10 cellular contexts compared by ENCODE assay signal in genomic region chr11:12158926-12159325, GRCh38. TPM values are rescaled to one million over a fixed set of nuclear protein-coding genes. Genes with fewer than 3 reads are reported as not detected.
DNase-seq lines count a peak whose midpoint lies in the region; ATAC-seq and TF ChIP-seq lines count a peak whose summit lies in the region.
"Had no signal": no experiment of that assay in that cellular context is flagged by ENCODE, and none has a peak within 500 bp of the region (broad histone marks: within the 10 kb centered on the region; RNA-seq: fewer than 3 reads in every experiment).

No MANE protein-coding gene starts in this region.

- H3K4me3 ChIP-seq in GM23248 (no peak overlapping the region), adipocyte (ENCODE audit: low read length) (no peak overlapping the region), right atrium auricular region (no peak overlapping the region), skin epidermis (no peak overlapping the region)

- H3K27ac ChIP-seq in GM23248: peak overlapping the region; percentile 84
- peak overlapping the region; percentile 88 to 96 for H3K27ac ChIP-seq in right atrium auricular region
- peak overlapping the region in 14 of 21 experiments; percentile 10 to 82 (median 61) for H3K27ac ChIP-seq in skin epidermis

- peaks cover 52% of the 10 kb centered on the region for H3K4me1 ChIP-seq in GM23248 (ENCODE audit: insufficient read depth)
- peaks cover 37% of the 10 kb centered on the region for H3K4me1 ChIP-seq in adipocyte (ENCODE audit: control insufficient read depth, insufficient read depth, low read length)
- H3K4me1 ChIP-seq in right atrium auricular region: peaks cover 0 to 79% of the 10 kb centered on the region in 2 donors

- H3K9me3 ChIP-seq in GM23248 (ENCODE audit: low read depth) (no peaks in the 10 kb centered on the region), adipocyte (ENCODE audit: control insufficient read depth, low read length) (no peaks in the 10 kb centered on the region), right atrium auricular region (no peaks in the 10 kb centered on the region)

- ATAC-seq in left lobe of liver: no peak

- no peaks in the 10 kb centered on the region for H3K9me2 ChIP-seq in GM23248 (ENCODE audit: insufficient read depth)

- H3K9ac ChIP-seq in GM23248: peak overlapping the region; percentile 71
- peak overlapping the region; percentile 38 for H3K9ac ChIP-seq in adipocyte (ENCODE audit: low read length)

- DNase-seq in GM23248: no peak
- no peak for DNase-seq in adipocyte (ENCODE audit: low read depth)
- DNase-seq in right atrium auricular region (ENCODE audit: low spot score): peak; percentile 54
- DNase-seq in left lobe of liver (ENCODE audit: low spot score): no peak
- DNase-seq in stimulated activated naive CD4-positive, alpha-beta T cell treated with Interleukin-2 at 50 U/mL for 16 hours (lab: John Stamatoyannopoulos, UW): no peak
- no peak for DNase-seq in activated effector memory CD4-positive, alpha-beta T cell treated with anti-CD3 and anti-CD28 coated beads, Interleukin-2, amount 50 U/mL, for 16 hours
- no peak for DNase-seq in effector CD4-positive, alpha-beta T cell
- DNase-seq: activated CD4-positive, alpha-beta T cell treated with anti-CD3 and anti-CD28 coated beads for 48 hours; NCI-H2171 had no signal

- H2AFZ ChIP-seq in GM23248: no peak overlapping the region

- H3F3A ChIP-seq in GM23248 (ENCODE audit: insufficient read depth): peaks cover 62% of the 10 kb centered on the region

- H3K27me3 ChIP-seq in GM23248 (replicated peaks; ENCODE audit: insufficient read depth) (no peaks in the 10 kb centered on the region), adipocyte (replicated peaks; ENCODE audit: control insufficient read depth, insufficient read depth, low read length) (no peaks in the 10 kb centered on the region), right atrium auricular region (no peaks in the 10 kb centered on the region)

- peak overlapping the region; percentile 49 for H3K4me2 ChIP-seq in GM23248 (ENCODE audit: unreplicated experiment)

- in situ Hi-C loops in GM23248 (cut with MboI): no loop called here

- 97% methylated on average over 6 of the region's 6 CpGs for WGBS in GM23248 (ENCODE audit: low coverage in 1 of 2, low lambda C conversion rate in 2 of 2, missing lambda C conversion rate in 2 of 2), 2 experiments

- peaks cover 13% of the 10 kb centered on the region for H3K36me3 ChIP-seq in GM23248 (ENCODE audit: low read depth)
- peaks cover 13% of the 10 kb centered on the region for H3K36me3 ChIP-seq in adipocyte (ENCODE audit: control insufficient read depth, insufficient read depth, low read length, severe bottlenecking)
- H3K36me3 ChIP-seq in right atrium auricular region: peaks cover 16% of the 10 kb centered on the region

- TF ChIP-seq CTCF in right atrium auricular region (IDR thresholded peaks at IDR 0.05): no peak

- H3K79me2 ChIP-seq in GM23248 (ENCODE audit: insufficient read depth): peaks cover 83% of the 10 kb centered on the region

- H4K20me1 ChIP-seq in GM23248 (ENCODE audit: insufficient read depth): no peaks in the 10 kb centered on the region

RNA-seq across cellular contexts. Expression of gene MICAL2, which starts 48.5 kb away (rescaled TPM):
- total RNA-seq in GM23248 (2014; rRNA removed; shearing (Covaris generic)): 158 and 182 TPM in 2 replicates
- 81.6 and 83.3 TPM in 2 replicates for polyA plus RNA-seq in GM23248 (2016; fragmentation: Nextera tagmentation; extraction: Ambion mirVana)
- total RNA-seq in right atrium auricular region: 10 to 100 TPM; 77.6 to 84.5 TPM
- 47.8 TPM for total RNA-seq in left lobe of liver
